ENCODE assay signal across 14 cellular contexts in genomic region chr9:120917989-120918630, GRCh38. TPM values are rescaled to one million over a fixed set of nuclear protein-coding genes. Genes with fewer than 3 reads are reported as not detected.
DNase-seq lines count a peak whose midpoint lies in the region; ATAC-seq and TF ChIP-seq lines count a peak whose summit lies in the region.
"Had no signal": no experiment of that assay in that cellular context is flagged by ENCODE, and none has a peak within 500 bp of the region (broad histone marks: within the 10 kb centered on the region; RNA-seq: fewer than 3 reads in every experiment).

No MANE protein-coding gene starts in this region.

- TF ChIP-seq CTCF in hepatocyte (IDR thresholded peaks at IDR 0.05; ENCODE audit: poor library complexity) (no peak), thyroid gland (IDR thresholded peaks at IDR 0.05) (no peak)

- no peaks in the 10 kb centered on the region for H3K79me2 ChIP-seq in hepatocyte

- H3K27ac ChIP-seq in hepatocyte, result peak overlapping the region; percentile 70
- peak overlapping the region; percentile 11 to 63 (median 59) for H3K27ac ChIP-seq in thyroid gland

- H3K9me3 ChIP-seq in hepatocyte (ENCODE audit: low read depth) (no peaks in the 10 kb centered on the region), thyroid gland (no peaks in the 10 kb centered on the region)
- H3K9me3 ChIP-seq: HAP-1 had no signal

- whole genome bisulfite sequencing in hepatocyte (ENCODE audit: low lambda C conversion rate, missing lambda C conversion rate), result 99% methylated on average over 4 of the region's 4 CpGs
- whole genome bisulfite sequencing in thyroid gland, 2 donors, result 94 to 97% methylated on average over 4 of the region's 4 CpGs

- no peak overlapping the region for H3K4me3 ChIP-seq in hepatocyte
- no peak overlapping the region for H3K4me3 ChIP-seq in thyroid gland (replicated peaks in 1 of 3)
- H3K4me3 ChIP-seq: HAP-1 had no signal

- H3K27me3 ChIP-seq in hepatocyte (no peaks in the 10 kb centered on the region), thyroid gland (no peaks in the 10 kb centered on the region)

- no peaks in the 10 kb centered on the region for H3K9me2 ChIP-seq in hepatocyte (replicated peaks; ENCODE audit: insufficient read depth)

- H3K36me3 ChIP-seq in hepatocyte (replicated peaks; ENCODE audit: insufficient read depth, low read depth), result no peaks in the 10 kb centered on the region
- H3K36me3 ChIP-seq in thyroid gland, result no peaks in the 10 kb centered on the region
- H3K36me3 ChIP-seq: HAP-1 had no signal

- H3K4me2 ChIP-seq in hepatocyte, result no peak overlapping the region

- no peak overlapping the region for H2AFZ ChIP-seq in hepatocyte

- peak; percentile 59 for DNase-seq in activated effector memory CD4-positive, alpha-beta T cell treated with anti-CD3 and anti-CD28 coated beads, Interleukin-2, amount 50 U/mL, for 16 hours
- DNase-seq in activated effector memory CD4-positive, alpha-beta T cell treated with Interleukin-2 at 50 U/mL for 16 hours, result no peak
- DNase-seq in activated CD8-positive, alpha-beta memory T cell treated with anti-CD3 and anti-CD28 coated beads, Interleukin-2, amount 50 U/mL, for 48 hours, result peak; percentile 12
- DNase-seq in hepatocyte (ENCODE audit: low spot score) (no peak), thyroid gland (no peak), NCI-H2196 (lab: John Stamatoyannopoulos, UW; ENCODE audit: unreplicated experiment) (no peak), COLO829 (ENCODE audit: low spot score) (no peak)
- DNase-seq: amygdala; DMS79; NCI-H524; stimulated activated CD4-positive, alpha-beta T cell treated with anti-CD3 and anti-CD28 coated beads, Interleukin-4, amount 100 ng/mL, for 24 hours; trophoblast cell had no signal

- no peaks in the 10 kb centered on the region for H4K20me1 ChIP-seq in hepatocyte (ENCODE audit: insufficient read depth, poor library complexity, severe bottlenecking)

- intact Hi-C loops in thyroid gland (cut with DNase I), result no loop called here

- H3K4me1 ChIP-seq in hepatocyte (ENCODE audit: insufficient read depth) (peaks cover 55% of the 10 kb centered on the region), thyroid gland (peaks cover 0 to 18% of the 10 kb centered on the region in 2 donors)
- H3K4me1 ChIP-seq: HAP-1 had no signal

- ATAC-seq in HG03175 (IDR thresholded peaks at IDR 0.05; ENCODE audit: unreplicated experiment), result no peak

- no peak for TF ChIP-seq POLR2A in thyroid gland (IDR thresholded peaks at IDR 0.05)

RNA-seq across cellular contexts. Expression of gene TRAF1, which starts 8.5 kb away (rescaled TPM):
- total RNA-seq in hepatocyte (4.0 and 5.4 TPM in 2 replicates), thyroid gland (1 to 10 TPM; 5.7 to 7.8 (median 6.6) TPM)
- polyA plus RNA-seq in hepatocyte, result 2.2 and 3.3 TPM in 2 replicates

RNA-seq across cellular contexts. Expression of gene PHF19, which starts 41.1 kb away (rescaled TPM):
- total RNA-seq in hepatocyte (33.7 and 34.8 TPM in 2 replicates), thyroid gland (10 to 100 TPM; 10.8 to 24.1 (median 13.1) TPM)
- polyA plus RNA-seq in hepatocyte, result 25.4 and 30.9 TPM in 2 replicates

Comparison
In these comparisons a context has a peak if more than half of its experiments do, and no peak if none do; other contexts are left out.
1. DNase-seq: peak in activated effector memory CD4-positive, alpha-beta T cell treated with anti-CD3 and anti-CD28 coated beads, Interleukin-2, amount 50 U/mL, for 16 hours (single experiment) and activated CD8-positive, alpha-beta memory T cell treated with anti-CD3 and anti-CD28 coated beads, Interleukin-2, amount 50 U/mL, for 48 hours (single experiment); none in activated effector memory CD4-positive, alpha-beta T cell treated with Interleukin-2 at 50 U/mL for 16 hours (single experiment), hepatocyte (single experiment), thyroid gland (0 of 2), NCI-H2196 (single experiment) and COLO829 (single experiment).